In the genomic region with DNA sequence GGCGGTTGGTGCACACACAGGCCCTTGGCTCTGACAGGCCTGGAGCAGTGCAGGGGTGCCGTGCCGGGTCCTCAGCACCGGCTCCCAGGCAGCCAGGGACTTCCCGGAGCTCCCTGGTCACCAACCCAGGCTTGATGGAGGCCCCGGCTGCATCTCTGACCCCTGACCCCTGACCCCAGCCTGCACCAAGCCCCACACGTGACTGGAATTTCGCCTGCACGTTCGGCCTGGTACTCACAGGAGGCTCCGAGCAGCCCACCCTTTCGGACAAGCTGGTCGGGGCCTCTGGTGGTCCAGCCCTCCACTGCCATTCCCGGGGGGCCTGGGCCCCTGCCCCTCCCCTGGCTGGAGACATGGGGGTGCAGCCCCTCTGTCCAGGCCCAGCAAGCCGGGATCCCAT, we compare ENCODE assay signal across 30 cellular contexts.
"Had no signal": no experiment of that assay in that cellular context is flagged by ENCODE, and none has a peak within 500 bp of the region (broad histone marks: within the 10 kb centered on the region; RNA-seq: fewer than 3 reads in every experiment).

No MANE protein-coding gene starts in this region.

- ATAC-seq: activated CD4-positive, alpha-beta T cell treated with anti-CD3 and anti-CD28 coated beads for 36 hours; activated CD8-positive, alpha-beta T cell treated with anti-CD3 and anti-CD28 coated beads for 36 hours; activated T-cell treated with anti-CD3 and anti-CD28 coated beads, Interleukin-2, amount 50 U/mL, for 4 hours; activated T-helper 17 cell treated with anti-CD3 and anti-CD28 coated beads, Interleukin-2, amount 50 U/mL, for 72 hours; gastroesophageal sphincter; heart right ventricle had no signal

- H3K27ac ChIP-seq: brain microvascular endothelial cell, epithelial cell of prostate, esophagus squamous epithelium, gastroesophageal sphincter, heart right ventricle had no signal

- H3K9me3 ChIP-seq: esophagus squamous epithelium, gastroesophageal sphincter, heart right ventricle had no signal

- H3K4me3 ChIP-seq: esophagus squamous epithelium, gastroesophageal sphincter, heart right ventricle had no signal

- DNase-seq: activated CD4-positive, alpha-beta T cell treated with anti-CD3 and anti-CD28 coated beads for 36 hours; activated CD4-positive, alpha-beta T cell treated with anti-CD3 and anti-CD28 coated beads, Interleukin-2, amount 10 ng/mL, durations not matched to agents 7 days and 5 days; activated CD4-positive, alpha-beta T cell treated with anti-CD3 and anti-CD28 coated beads, Interleukin-2, amount 50 U/mL, for 4 hours; activated CD4-positive, CD25-positive, alpha-beta regulatory T cell; activated CD4-positive, CD25-positive, alpha-beta regulatory T cell treated with anti-CD3 and anti-CD28 coated beads, Interleukin-2, amount 50 U/mL, for 72 hours; activated CD8-positive, alpha-beta memory T cell treated with anti-CD3 and anti-CD28 coated beads for 24 hours; activated CD8-positive, alpha-beta T cell treated with anti-CD3 and anti-CD28 coated beads for 36 hours; activated effector memory CD4-positive, alpha-beta T cell treated with Interleukin-2 at 50 U/mL for 16 hours; activated gamma-delta T cell treated with Interleukin-2 at 50 U/mL for 16 hours; activated naive CD4-positive, alpha-beta T cell treated with anti-CD3 and anti-CD28 coated beads, Interleukin-2, amount 50 U/mL, for 16 hours; activated naive CD4-positive, alpha-beta T cell treated with Interleukin-2 at 50 U/mL for 16 hours; activated T-cell treated with anti-CD3 and anti-CD28 coated beads, Interleukin-2, amount 50 U/mL, for 4 hours; amniotic stem cell; anterior cingulate cortex; brain microvascular endothelial cell; cortex of kidney; dermis blood vessel endothelial cell; effector CD8-positive, alpha-beta T cell; esophagus squamous epithelium; foreskin melanocyte; heart right ventricle; T-helper 2 cell had no signal

- H3K36me3 ChIP-seq: brain microvascular endothelial cell, esophagus squamous epithelium, gastroesophageal sphincter, heart right ventricle had no signal

- FAIRE-seq: astrocyte, bronchial epithelial cell, colon, endometrium, endothelial cell of umbilical vein had no signal
